ENCODE assay signal across 21 cellular contexts in the genomic region with DNA sequence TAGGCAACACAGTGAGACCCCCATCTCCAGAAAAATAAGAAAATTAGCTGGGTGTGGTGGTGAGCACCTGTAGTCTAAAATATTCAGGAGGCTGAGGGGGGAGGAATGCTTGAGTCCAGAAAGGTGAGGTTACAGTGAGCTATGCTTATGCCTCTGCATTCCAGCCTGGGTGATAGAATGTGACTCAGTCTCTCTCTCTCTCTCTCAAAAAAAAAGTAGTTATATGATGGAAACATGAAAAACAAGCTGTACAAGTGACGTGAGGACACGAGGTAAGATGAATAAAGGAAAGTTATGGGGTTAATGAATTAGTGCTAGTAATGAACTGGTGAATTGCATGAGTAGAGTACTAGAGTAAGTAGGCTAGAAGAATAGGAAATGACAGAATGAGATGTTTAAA.
"Had no signal": no experiment of that assay in that cellular context is flagged by ENCODE, and none has a peak within 500 bp of the region (broad histone marks: within the 10 kb centered on the region; RNA-seq: fewer than 3 reads in every experiment).

No MANE protein-coding gene starts in this region.

- H3K27ac Mint-ChIP-seq: T-cell; T-helper 2 cell treated with Interferon-gamma antibody and Interleukin-4, amounts not matched to agents 5 μg/mL and 100 μg/mL, for 36 hours; type B pancreatic cell had no signal

- H3K4me3 ChIP-seq: gastroesophageal sphincter, left ventricle myocardium inferior, right lobe of liver, skin epidermis, vagina had no signal

- DNase-seq: activated CD4-positive, alpha-beta T cell treated with anti-CD3 and anti-CD28 coated beads, Interleukin-2, amount 50 U/mL, for 1 hour; activated naive CD4-positive, alpha-beta T cell treated with Interleukin-2 at 50 U/mL for 16 hours; activated T-cell treated with anti-CD3 and anti-CD28 coated beads, Interleukin-2, amount 50 U/mL, for 1 hour; aorta; brain microvascular endothelial cell; central memory CD4-positive, alpha-beta T cell; effector memory CD4-positive, alpha-beta T cell; head of caudate nucleus; hypothalamus; left ventricle myocardium inferior; nucleus accumbens; posterior cingulate gyrus; right lobe of liver; stimulated activated CD4-positive, alpha-beta T cell treated with anti-CD3 and anti-CD28 coated beads, Interleukin-1b, Interleukin-23, amount 100 ng/mL, for 48 hours; T-cell had no signal

- H3K4me3 Mint-ChIP-seq: T-cell; T-helper 2 cell treated with Interferon-gamma antibody and Interleukin-4, amounts not matched to agents 5 μg/mL and 100 μg/mL, for 36 hours; type B pancreatic cell had no signal

- ATAC-seq: activated CD4-positive, CD25-positive, alpha-beta regulatory T cell treated with anti-CD3 and anti-CD28 coated beads, Interleukin-2, amount 50 U/mL, for 24 hours; gastroesophageal sphincter; right lobe of liver; T-cell had no signal

- H3K27me3 Mint-ChIP-seq: T-cell, type B pancreatic cell had no signal

- H3K36me3 Mint-ChIP-seq: T-cell, type B pancreatic cell had no signal
